Comparison of ENCODE assay signal across 1 cellular context in the genomic region with DNA sequence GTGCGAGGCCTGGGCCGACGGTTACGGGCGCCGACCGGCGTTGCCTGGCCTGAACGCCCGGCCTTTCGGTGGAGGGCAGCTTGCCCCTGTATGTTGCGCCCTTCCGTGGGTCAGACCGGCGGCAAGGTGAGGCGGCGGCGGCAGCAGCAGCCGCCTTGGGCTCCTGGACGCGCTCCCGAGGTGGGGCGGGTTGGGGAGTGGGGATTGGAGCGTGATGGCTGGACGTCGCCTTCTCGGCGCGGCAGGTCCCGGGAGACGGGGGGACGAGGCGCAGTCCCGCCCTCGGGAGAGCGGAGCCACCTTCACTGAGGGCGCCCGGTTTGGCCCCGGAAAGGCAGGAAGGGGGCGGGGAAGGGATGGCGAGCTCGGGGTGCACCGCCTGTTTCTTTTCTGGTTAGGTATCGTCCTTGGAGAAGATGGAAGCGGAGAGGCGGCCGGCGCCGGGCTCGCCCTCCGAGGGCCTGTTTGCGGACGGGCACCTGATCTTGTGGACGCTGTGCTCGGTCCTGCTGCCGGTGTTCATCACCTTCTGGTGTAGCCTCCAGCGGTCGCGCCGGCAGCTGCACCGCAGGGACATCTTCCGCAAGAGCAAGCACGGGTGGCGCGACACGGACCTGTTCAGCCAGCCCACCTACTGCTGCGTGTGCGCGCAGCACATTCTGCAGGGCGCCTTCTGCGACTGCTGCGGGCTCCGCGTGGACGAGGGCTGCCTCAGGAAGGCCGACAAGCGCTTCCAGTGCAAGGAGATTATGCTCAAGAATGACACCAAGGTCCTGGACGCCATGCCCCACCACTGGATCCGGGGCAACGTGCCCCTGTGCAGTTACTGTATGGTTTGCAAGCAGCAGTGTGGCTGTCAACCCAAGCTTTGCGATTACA.
TF ChIP-seq lines count a peak whose summit lies in the region.

No MANE protein-coding gene starts in this region.

TF ChIP-seq in K562, 482 proteins besides CTCF, POLR2A, EP300 and RAD21 (continued from another document and continues in another):
- TF ChIP-seq, protein P1, sequence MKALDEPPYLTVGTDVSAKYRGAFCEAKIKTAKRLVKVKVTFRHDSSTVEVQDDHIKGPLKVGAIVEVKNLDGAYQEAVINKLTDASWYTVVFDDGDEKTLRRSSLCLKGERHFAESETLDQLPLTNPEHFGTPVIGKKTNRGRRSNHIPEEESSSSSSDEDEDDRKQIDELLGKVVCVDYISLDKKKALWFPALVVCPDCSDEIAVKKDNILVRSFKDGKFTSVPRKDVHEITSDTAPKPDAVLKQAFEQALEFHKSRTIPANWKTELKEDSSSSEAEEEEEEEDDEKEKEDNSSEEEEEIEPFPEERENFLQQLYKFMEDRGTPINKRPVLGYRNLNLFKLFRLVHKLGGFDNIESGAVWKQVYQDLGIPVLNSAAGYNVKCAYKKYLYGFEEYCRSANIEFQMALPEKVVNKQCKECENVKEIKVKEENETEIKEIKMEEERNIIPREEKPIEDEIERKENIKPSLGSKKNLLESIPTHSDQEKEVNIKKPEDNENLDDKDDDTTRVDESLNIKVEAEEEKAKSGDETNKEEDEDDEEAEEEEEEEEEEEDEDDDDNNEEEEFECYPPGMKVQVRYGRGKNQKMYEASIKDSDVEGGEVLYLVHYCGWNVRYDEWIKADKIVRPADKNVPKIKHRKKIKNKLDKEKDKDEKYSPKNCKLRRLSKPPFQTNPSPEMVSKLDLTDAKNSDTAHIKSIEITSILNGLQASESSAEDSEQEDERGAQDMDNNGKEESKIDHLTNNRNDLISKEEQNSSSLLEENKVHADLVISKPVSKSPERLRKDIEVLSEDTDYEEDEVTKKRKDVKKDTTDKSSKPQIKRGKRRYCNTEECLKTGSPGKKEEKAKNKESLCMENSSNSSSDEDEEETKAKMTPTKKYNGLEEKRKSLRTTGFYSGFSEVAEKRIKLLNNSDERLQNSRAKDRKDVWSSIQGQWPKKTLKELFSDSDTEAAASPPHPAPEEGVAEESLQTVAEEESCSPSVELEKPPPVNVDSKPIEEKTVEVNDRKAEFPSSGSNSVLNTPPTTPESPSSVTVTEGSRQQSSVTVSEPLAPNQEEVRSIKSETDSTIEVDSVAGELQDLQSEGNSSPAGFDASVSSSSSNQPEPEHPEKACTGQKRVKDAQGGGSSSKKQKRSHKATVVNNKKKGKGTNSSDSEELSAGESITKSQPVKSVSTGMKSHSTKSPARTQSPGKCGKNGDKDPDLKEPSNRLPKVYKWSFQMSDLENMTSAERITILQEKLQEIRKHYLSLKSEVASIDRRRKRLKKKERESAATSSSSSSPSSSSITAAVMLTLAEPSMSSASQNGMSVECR (CRISPR knock-in tag; IDR thresholded peaks at IDR 0.05) = peak; percentile 67
- TF ChIP-seq HDAC1 (IDR thresholded peaks at IDR 0.05) = peak in 1 of 2 experiments; percentile 53; a peak in 2 of 4 replicates
- peak; percentile 73 for TF ChIP-seq RBFOX2 (IDR thresholded peaks at IDR 0.05; ENCODE audit: low read depth, low read length)
- TF ChIP-seq ELF1 (tag; IDR thresholded peaks at IDR 0.05) = no peak
- TF ChIP-seq, protein P2, sequence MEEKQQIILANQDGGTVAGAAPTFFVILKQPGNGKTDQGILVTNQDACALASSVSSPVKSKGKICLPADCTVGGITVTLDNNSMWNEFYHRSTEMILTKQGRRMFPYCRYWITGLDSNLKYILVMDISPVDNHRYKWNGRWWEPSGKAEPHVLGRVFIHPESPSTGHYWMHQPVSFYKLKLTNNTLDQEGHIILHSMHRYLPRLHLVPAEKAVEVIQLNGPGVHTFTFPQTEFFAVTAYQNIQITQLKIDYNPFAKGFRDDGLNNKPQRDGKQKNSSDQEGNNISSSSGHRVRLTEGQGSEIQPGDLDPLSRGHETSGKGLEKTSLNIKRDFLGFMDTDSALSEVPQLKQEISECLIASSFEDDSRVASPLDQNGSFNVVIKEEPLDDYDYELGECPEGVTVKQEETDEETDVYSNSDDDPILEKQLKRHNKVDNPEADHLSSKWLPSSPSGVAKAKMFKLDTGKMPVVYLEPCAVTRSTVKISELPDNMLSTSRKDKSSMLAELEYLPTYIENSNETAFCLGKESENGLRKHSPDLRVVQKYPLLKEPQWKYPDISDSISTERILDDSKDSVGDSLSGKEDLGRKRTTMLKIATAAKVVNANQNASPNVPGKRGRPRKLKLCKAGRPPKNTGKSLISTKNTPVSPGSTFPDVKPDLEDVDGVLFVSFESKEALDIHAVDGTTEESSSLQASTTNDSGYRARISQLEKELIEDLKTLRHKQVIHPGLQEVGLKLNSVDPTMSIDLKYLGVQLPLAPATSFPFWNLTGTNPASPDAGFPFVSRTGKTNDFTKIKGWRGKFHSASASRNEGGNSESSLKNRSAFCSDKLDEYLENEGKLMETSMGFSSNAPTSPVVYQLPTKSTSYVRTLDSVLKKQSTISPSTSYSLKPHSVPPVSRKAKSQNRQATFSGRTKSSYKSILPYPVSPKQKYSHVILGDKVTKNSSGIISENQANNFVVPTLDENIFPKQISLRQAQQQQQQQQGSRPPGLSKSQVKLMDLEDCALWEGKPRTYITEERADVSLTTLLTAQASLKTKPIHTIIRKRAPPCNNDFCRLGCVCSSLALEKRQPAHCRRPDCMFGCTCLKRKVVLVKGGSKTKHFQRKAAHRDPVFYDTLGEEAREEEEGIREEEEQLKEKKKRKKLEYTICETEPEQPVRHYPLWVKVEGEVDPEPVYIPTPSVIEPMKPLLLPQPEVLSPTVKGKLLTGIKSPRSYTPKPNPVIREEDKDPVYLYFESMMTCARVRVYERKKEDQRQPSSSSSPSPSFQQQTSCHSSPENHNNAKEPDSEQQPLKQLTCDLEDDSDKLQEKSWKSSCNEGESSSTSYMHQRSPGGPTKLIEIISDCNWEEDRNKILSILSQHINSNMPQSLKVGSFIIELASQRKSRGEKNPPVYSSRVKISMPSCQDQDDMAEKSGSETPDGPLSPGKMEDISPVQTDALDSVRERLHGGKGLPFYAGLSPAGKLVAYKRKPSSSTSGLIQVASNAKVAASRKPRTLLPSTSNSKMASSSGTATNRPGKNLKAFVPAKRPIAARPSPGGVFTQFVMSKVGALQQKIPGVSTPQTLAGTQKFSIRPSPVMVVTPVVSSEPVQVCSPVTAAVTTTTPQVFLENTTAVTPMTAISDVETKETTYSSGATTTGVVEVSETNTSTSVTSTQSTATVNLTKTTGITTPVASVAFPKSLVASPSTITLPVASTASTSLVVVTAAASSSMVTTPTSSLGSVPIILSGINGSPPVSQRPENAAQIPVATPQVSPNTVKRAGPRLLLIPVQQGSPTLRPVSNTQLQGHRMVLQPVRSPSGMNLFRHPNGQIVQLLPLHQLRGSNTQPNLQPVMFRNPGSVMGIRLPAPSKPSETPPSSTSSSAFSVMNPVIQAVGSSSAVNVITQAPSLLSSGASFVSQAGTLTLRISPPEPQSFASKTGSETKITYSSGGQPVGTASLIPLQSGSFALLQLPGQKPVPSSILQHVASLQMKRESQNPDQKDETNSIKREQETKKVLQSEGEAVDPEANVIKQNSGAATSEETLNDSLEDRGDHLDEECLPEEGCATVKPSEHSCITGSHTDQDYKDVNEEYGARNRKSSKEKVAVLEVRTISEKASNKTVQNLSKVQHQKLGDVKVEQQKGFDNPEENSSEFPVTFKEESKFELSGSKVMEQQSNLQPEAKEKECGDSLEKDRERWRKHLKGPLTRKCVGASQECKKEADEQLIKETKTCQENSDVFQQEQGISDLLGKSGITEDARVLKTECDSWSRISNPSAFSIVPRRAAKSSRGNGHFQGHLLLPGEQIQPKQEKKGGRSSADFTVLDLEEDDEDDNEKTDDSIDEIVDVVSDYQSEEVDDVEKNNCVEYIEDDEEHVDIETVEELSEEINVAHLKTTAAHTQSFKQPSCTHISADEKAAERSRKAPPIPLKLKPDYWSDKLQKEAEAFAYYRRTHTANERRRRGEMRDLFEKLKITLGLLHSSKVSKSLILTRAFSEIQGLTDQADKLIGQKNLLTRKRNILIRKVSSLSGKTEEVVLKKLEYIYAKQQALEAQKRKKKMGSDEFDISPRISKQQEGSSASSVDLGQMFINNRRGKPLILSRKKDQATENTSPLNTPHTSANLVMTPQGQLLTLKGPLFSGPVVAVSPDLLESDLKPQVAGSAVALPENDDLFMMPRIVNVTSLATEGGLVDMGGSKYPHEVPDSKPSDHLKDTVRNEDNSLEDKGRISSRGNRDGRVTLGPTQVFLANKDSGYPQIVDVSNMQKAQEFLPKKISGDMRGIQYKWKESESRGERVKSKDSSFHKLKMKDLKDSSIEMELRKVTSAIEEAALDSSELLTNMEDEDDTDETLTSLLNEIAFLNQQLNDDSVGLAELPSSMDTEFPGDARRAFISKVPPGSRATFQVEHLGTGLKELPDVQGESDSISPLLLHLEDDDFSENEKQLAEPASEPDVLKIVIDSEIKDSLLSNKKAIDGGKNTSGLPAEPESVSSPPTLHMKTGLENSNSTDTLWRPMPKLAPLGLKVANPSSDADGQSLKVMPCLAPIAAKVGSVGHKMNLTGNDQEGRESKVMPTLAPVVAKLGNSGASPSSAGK (IDR thresholded peaks at IDR 0.05) = peak; percentile 81
- TF ChIP-seq ZFP36 (IDR thresholded peaks at IDR 0.05; ENCODE audit: low read depth, low read length, partially characterized antibody) = no peak
- TF ChIP-seq RAD51 (IDR thresholded peaks at IDR 0.05; ENCODE audit: borderline replicate concordance, low read depth) = no peak
- no peak for TF ChIP-seq TCF3 (CRISPR knock-in tag; IDR thresholded peaks at IDR 0.05)
- 0 out of 2 replicates have a peak, but pooled peaks have one; percentile 37 for TF ChIP-seq SMARCE1 (IDR thresholded peaks at IDR 0.05)
- TF ChIP-seq, protein P3, sequence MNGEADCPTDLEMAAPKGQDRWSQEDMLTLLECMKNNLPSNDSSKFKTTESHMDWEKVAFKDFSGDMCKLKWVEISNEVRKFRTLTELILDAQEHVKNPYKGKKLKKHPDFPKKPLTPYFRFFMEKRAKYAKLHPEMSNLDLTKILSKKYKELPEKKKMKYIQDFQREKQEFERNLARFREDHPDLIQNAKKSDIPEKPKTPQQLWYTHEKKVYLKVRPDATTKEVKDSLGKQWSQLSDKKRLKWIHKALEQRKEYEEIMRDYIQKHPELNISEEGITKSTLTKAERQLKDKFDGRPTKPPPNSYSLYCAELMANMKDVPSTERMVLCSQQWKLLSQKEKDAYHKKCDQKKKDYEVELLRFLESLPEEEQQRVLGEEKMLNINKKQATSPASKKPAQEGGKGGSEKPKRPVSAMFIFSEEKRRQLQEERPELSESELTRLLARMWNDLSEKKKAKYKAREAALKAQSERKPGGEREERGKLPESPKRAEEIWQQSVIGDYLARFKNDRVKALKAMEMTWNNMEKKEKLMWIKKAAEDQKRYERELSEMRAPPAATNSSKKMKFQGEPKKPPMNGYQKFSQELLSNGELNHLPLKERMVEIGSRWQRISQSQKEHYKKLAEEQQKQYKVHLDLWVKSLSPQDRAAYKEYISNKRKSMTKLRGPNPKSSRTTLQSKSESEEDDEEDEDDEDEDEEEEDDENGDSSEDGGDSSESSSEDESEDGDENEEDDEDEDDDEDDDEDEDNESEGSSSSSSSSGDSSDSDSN (IDR thresholded peaks at IDR 0.05; ENCODE audit: borderline replicate concordance in 1 of 2, low read depth in 2 of 2, low read length in 2 of 2) = peak; percentile 25 to 83; a peak in 3 of 4 replicates
- TF ChIP-seq, protein P4, sequence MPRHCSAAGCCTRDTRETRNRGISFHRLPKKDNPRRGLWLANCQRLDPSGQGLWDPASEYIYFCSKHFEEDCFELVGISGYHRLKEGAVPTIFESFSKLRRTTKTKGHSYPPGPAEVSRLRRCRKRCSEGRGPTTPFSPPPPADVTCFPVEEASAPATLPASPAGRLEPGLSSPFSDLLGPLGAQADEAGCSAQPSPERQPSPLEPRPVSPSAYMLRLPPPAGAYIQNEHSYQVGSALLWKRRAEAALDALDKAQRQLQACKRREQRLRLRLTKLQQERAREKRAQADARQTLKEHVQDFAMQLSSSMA (CRISPR knock-in tag; IDR thresholded peaks at IDR 0.05) = peak; percentile 68; the same call in 1 of the 2 replicates
- TF ChIP-seq CTBP1 (IDR thresholded peaks at IDR 0.05; ENCODE audit: borderline replicate concordance) = peak; percentile 60
- TF ChIP-seq RBBP5 (IDR thresholded peaks at IDR 0.05; ENCODE audit: borderline replicate concordance, insufficient read depth, low read length, poor library complexity, severe bottlenecking) = peak; percentile 80
- peak in 1 of 2 experiments; percentile 72; a peak in 1 of 3 replicates for TF ChIP-seq CBX3 (IDR thresholded peaks at IDR 0.05; ENCODE audit: borderline replicate concordance in 1 of 2, low read length in 2 of 2)
- TF ChIP-seq ILK (tag; IDR thresholded peaks at IDR 0.05; ENCODE audit: borderline replicate concordance, low read depth) = no peak
- no peak for TF ChIP-seq ATF1 (CRISPR knock-in tag; IDR thresholded peaks at IDR 0.05)
- peak; percentile 28; the same call in 1 of the 2 replicates for TF ChIP-seq ATF1 (tag; IDR thresholded peaks at IDR 0.05)
- TF ChIP-seq, protein P5, sequence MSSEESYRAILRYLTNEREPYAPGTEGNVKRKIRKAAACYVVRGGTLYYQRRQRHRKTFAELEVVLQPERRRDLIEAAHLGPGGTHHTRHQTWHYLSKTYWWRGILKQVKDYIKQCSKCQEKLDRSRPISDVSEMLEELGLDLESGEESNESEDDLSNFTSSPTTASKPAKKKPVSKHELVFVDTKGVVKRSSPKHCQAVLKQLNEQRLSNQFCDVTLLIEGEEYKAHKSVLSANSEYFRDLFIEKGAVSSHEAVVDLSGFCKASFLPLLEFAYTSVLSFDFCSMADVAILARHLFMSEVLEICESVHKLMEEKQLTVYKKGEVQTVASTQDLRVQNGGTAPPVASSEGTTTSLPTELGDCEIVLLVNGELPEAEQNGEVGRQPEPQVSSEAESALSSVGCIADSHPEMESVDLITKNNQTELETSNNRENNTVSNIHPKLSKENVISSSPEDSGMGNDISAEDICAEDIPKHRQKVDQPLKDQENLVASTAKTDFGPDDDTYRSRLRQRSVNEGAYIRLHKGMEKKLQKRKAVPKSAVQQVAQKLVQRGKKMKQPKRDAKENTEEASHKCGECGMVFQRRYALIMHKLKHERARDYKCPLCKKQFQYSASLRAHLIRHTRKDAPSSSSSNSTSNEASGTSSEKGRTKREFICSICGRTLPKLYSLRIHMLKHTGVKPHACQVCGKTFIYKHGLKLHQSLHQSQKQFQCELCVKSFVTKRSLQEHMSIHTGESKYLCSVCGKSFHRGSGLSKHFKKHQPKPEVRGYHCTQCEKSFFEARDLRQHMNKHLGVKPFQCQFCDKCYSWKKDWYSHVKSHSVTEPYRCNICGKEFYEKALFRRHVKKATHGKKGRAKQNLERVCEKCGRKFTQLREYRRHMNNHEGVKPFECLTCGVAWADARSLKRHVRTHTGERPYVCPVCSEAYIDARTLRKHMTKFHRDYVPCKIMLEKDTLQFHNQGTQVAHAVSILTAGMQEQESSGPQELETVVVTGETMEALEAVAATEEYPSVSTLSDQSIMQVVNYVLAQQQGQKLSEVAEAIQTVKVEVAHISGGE (CRISPR knock-in tag; IDR thresholded peaks at IDR 0.05) = peak; percentile 72 to 97 (median 93)
